In the genomic region with DNA sequence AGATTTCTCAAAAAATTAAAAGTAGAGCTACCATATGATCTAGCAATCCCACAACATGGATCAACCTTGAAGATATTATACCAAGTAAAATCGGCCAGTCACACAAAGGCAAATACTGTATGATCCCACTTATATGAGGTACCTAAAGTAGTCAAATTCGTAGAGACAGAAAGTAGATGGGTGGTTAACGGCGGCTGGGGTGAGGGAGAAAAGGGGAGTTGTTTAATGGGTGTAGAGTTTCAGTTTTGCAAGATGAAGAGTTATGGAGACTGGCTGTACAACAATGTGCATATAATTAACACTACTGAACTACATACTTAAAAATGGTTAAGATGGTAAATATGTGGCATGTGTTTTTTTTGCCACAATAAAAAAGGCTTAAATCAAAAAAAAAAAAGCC, we compare ENCODE assay signal across 26 cellular contexts.
"Had no signal": no experiment of that assay in that cellular context is flagged by ENCODE, and none has a peak within 500 bp of the region (broad histone marks: within the 10 kb centered on the region; RNA-seq: fewer than 3 reads in every experiment).

No MANE protein-coding gene starts in this region.

- H3K9me3 Mint-ChIP-seq: natural killer cell; nephron progenitor cell; stimulated activated effector memory CD8-positive, alpha-beta T cell treated with anti-CD3 and anti-CD28 coated beads, Interleukin-12 subunit alpha, Interleukin-12 subunit beta, amount 100 ng/mL, for 72 hours; stimulated activated naive CD8-positive, alpha-beta T cell treated with anti-CD3 and anti-CD28 coated beads, Interleukin-15, Interleukin-2, amounts not matched to agents 100 ng/mL and 50 ng/mL, for 24 hours had no signal

- H3K4me3 ChIP-seq: hepatocyte, left ventricle myocardium inferior, lung, pancreas, prostate gland, skin epidermis, spleen, suprapubic skin, thoracic aorta, tibial artery, upper lobe of right lung had no signal

- ATAC-seq: natural killer cell; pancreas; right cardiac atrium; sciatic nerve; stimulated activated effector memory CD8-positive, alpha-beta T cell treated with anti-CD3 and anti-CD28 coated beads, Interleukin-12 subunit alpha, Interleukin-12 subunit beta, amount 100 ng/mL, for 72 hours; upper lobe of right lung had no signal

- H3K36me3 Mint-ChIP-seq: mesothelial cell of epicardium, naive B cell, natural killer cell had no signal

- H3K36me3 ChIP-seq: left ventricle myocardium inferior, pancreas, prostate gland, spleen, suprapubic skin, thoracic aorta, tibial artery, upper lobe of right lung had no signal

- H3K27me3 Mint-ChIP-seq: naive B cell had no signal

- H3K27ac ChIP-seq: hepatocyte, left ventricle myocardium inferior, pancreas, prostate gland, skin epidermis, spleen, suprapubic skin, thoracic aorta, tibial artery, upper lobe of right lung had no signal

- DNase-seq: islet precursor cell; left ventricle myocardium inferior; naive B cell; natural killer cell; nephron progenitor cell; pancreas; posterior cingulate gyrus; retina; right cardiac atrium; spleen; stimulated activated CD4-positive, alpha-beta T cell treated with anti-CD3 and anti-CD28 coated beads, Interleukin-2, amount 100 ng/mL, for 48 hours; stimulated activated naive CD4-positive, alpha-beta T cell; tibial artery; trophoblast cell; upper lobe of right lung had no signal

- H3K4me3 Mint-ChIP-seq: mesothelial cell of epicardium; naive B cell; natural killer cell; nephron progenitor cell; stimulated activated effector memory CD8-positive, alpha-beta T cell treated with anti-CD3 and anti-CD28 coated beads, Interleukin-12 subunit alpha, Interleukin-12 subunit beta, amount 100 ng/mL, for 72 hours; stimulated activated naive CD8-positive, alpha-beta T cell treated with anti-CD3 and anti-CD28 coated beads, Interleukin-15, Interleukin-2, amounts not matched to agents 100 ng/mL and 50 ng/mL, for 24 hours had no signal

- H3K27ac Mint-ChIP-seq: mesothelial cell of epicardium; natural killer cell; nephron progenitor cell; stimulated activated effector memory CD8-positive, alpha-beta T cell treated with anti-CD3 and anti-CD28 coated beads, Interleukin-12 subunit alpha, Interleukin-12 subunit beta, amount 100 ng/mL, for 72 hours; stimulated activated naive CD8-positive, alpha-beta T cell treated with anti-CD3 and anti-CD28 coated beads, Interleukin-15, Interleukin-2, amounts not matched to agents 100 ng/mL and 50 ng/mL, for 24 hours had no signal

- H3K4me1 Mint-ChIP-seq: mesothelial cell of epicardium, naive B cell, natural killer cell had no signal

- H3K4me1 ChIP-seq: left ventricle myocardium inferior, prostate gland, spleen, suprapubic skin, tibial artery, upper lobe of right lung had no signal

- H2AFZ ChIP-seq: hepatocyte had no signal

- H3K27me3 ChIP-seq: hepatocyte, pancreas, spleen, suprapubic skin, tibial artery, upper lobe of right lung had no signal

- H3K9me3 ChIP-seq: left ventricle myocardium inferior, pancreas, prostate gland, spleen, suprapubic skin, thoracic aorta, tibial artery, upper lobe of right lung had no signal

- H3K4me2 ChIP-seq: hepatocyte had no signal

- H3K79me2 ChIP-seq: hepatocyte had no signal

- FAIRE-seq: urothelium cell line had no signal
